ENCODE assay signal across 12 cellular contexts in the genomic region with DNA sequence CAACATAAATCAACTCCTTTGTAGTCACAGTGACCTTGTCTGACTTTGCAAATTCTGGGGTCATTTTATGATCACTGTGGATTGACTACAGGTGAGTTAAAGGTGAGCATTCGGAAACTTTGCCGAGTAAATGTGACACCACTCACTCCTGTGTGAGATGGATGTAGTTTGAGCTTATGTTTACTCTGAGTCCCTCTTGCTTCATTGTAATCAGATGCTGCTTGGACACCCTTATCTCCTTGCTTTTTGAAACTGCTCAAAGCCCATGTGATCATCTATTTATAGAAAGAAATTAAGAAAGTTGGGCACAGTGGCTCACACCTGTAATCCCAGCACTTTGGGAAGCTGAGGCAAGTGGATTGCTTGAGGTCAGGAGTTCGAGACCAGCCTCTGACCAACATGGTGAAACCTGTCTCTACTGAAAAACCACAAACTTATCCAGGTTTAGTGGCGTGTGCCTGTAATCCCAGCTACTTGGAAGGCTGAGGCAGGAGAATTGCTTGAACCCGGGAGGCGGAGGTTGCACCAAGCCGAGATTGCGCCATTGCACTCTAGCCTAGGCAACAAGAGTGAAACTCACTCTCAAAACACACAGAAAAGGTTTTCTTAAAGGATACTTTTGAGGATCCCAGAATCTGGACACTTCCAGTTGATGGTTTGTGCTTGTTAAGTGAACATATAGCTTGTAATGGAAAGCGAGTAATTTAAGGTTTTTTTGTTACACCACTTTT. TPM values are rescaled to one million over a fixed set of nuclear protein-coding genes. Genes with fewer than 3 reads are reported as not detected.
DNase-seq lines count a peak whose midpoint lies in the region; ATAC-seq, FAIRE-seq and TF ChIP-seq lines count a peak whose summit lies in the region.
"Had no signal": no experiment of that assay in that cellular context is flagged by ENCODE, and none has a peak within 500 bp of the region (broad histone marks: within the 10 kb centered on the region; RNA-seq: fewer than 3 reads in every experiment).

No MANE protein-coding gene starts in this region.

- no peaks in the 10 kb centered on the region for H3K27me3 ChIP-seq in adrenal gland
- H3K27me3 ChIP-seq in HepG2 (ENCODE audit: control insufficient read depth in 1 of 2, insufficient read depth in 2 of 2, low read length in 2 of 2) = no peaks in the 10 kb centered on the region
- no peaks in the 10 kb centered on the region for H3K27me3 ChIP-seq in subcutaneous abdominal adipose tissue (ENCODE audit: control insufficient read depth in 5 of 5, insufficient read depth in 4 of 5, low read length in 5 of 5)

- peak; percentile 50 for FAIRE-seq in HepG2 (lab: Jason Lieb, UNC)
- FAIRE-seq: A549 had no signal

- intact Hi-C loops in adrenal gland (cut with DNase I) (no loop called here), HepG2 (cut with micrococcal nuclease; ENCODE audit: unreplicated experiment) (no loop called here)

- H3K4me2 ChIP-seq in HepG2 (ENCODE audit: low read depth, low read length) = peak overlapping the region; percentile 33; the same call in 1 of the 2 replicates
- H3K4me2 ChIP-seq: A549 had no signal

- in situ Hi-C loops in HepG2 (cut with HindIII; ENCODE audit: extremely low pct_ligation_motif_present, low pct_unique_long_range_greater_than_20kb) = no loop called here

- H3K4me1 ChIP-seq in adrenal gland (replicated peaks in 1 of 2) (peaks cover 0 to 22% of the 10 kb centered on the region in 2 donors), HepG2 (ENCODE audit: insufficient read depth, low read length) (peaks cover 87% of the 10 kb centered on the region), subcutaneous abdominal adipose tissue (ENCODE audit: control insufficient read depth in 5 of 5, insufficient read depth in 5 of 5, low read length in 5 of 5) (peaks cover 0 to 27% (median 22%) of the 10 kb centered on the region in 5 donors)
- H3K4me1 ChIP-seq: A549 had no signal

- H3K27ac ChIP-seq in adrenal gland (peak overlapping the region in 3 of 5 donors; percentile 54 to 81 (median 70)), HepG2 (ENCODE audit: extremely low read length, insufficient read depth, low read length) (peak overlapping the region; percentile 51), subcutaneous abdominal adipose tissue (ENCODE audit: low read depth, low read length) (peak overlapping the region; percentile 63)
- H3K27ac ChIP-seq: A549 had no signal

- CTCF ChIA-PET in HepG2 (lab: Yijun Ruan, JAX; ENCODE audit: low intra/inter-chr PET ratio, low total read pairs) = no interaction called here

- H3K79me2 ChIP-seq in HepG2 (ENCODE audit: insufficient read depth, low read length) = peaks cover 98% of the 10 kb centered on the region

- POLR2A ChIA-PET in HepG2 (lab: Yijun Ruan, JAX) = interaction anchor here (1.5 to 1.7 kb wide), 2 partner anchors 44 to 47 kb away, joined by 3 to 9 read pairs; no protein-coding TSS in a partner anchor

- H3K9me3 ChIP-seq in adrenal gland (replicated peaks in 1 of 3) = no peaks in the 10 kb centered on the region
- no peaks in the 10 kb centered on the region for H3K9me3 ChIP-seq in HepG2 (ENCODE audit: low read length)
- H3K9me3 ChIP-seq in subcutaneous abdominal adipose tissue (ENCODE audit: control insufficient read depth in 5 of 5, low read length in 5 of 5) = no peaks in the 10 kb centered on the region
- H3K9me3 ChIP-seq: A549 had no signal

- H4K20me1 ChIP-seq in HepG2 (ENCODE audit: insufficient read depth, low read length) = peaks cover 17% of the 10 kb centered on the region

- 83 to 91% (median 88%) methylated on average over 9 of the region's 9 CpGs for WGBS in adrenal gland, 4 donors
- WGBS in HepG2 (ENCODE audit: low lambda C conversion rate) = 72% methylated on average over 9 of the region's 9 CpGs

- no peak overlapping the region for H2AFZ ChIP-seq in HepG2 (ENCODE audit: low read length)

- H3K4me3 ChIP-seq in adrenal gland (no peak overlapping the region), HepG2 (replicated peaks in 1 of 3; ENCODE audit: insufficient read depth in 1 of 3, low read depth in 2 of 3, low read length in 3 of 3) (no peak overlapping the region), subcutaneous abdominal adipose tissue (ENCODE audit: low read depth in 1 of 5, low read length in 5 of 5) (no peak overlapping the region)
- H3K4me3 ChIP-seq: A549 had no signal

- TF ChIP-seq RAD21 in HepG2 (CRISPR knock-in tag; IDR thresholded peaks at IDR 0.05) = no peak

- no TSS peak for BruUV-seq in HepG2 (replicated peaks; lab: Mats Ljungman, UMichigan)

- no peak; a peak in 1 of 4 replicates for TF ChIP-seq EP300 in HepG2 (IDR thresholded peaks at IDR 0.05; ENCODE audit: low read depth in 2 of 2, low read length in 2 of 2)
- no peak for TF ChIP-seq EP300 in HepG2 (CRISPR knock-in tag; IDR thresholded peaks at IDR 0.05; ENCODE audit: borderline replicate concordance)

- H3K36me3 ChIP-seq in adrenal gland (replicated peaks in 1 of 2) (no peaks in the 10 kb centered on the region), HepG2 (replicated peaks in 1 of 2; ENCODE audit: control insufficient read depth in 1 of 2, insufficient read depth in 2 of 2, low read length in 2 of 2) (peaks cover 6 to 17% of the 10 kb centered on the region in 2 experiments; a peak in 3 of 5 replicates), subcutaneous abdominal adipose tissue (ENCODE audit: control insufficient read depth in 5 of 5, insufficient read depth in 5 of 5, low read length in 5 of 5) (no peaks in the 10 kb centered on the region)

- TF ChIP-seq CTCF in adrenal gland (IDR thresholded peaks at IDR 0.05) (no peak), HepG2 (CRISPR knock-in tag; IDR thresholded peaks at IDR 0.05) (no peak)

- DNase-seq in SKM-1 treated with dmso at 0.1 percent for 144 hours (lab: John Stamatoyannopoulos, UW; ENCODE audit: unreplicated experiment) (peak; percentile 14), SKM-1 (lab: John Stamatoyannopoulos, UW; ENCODE audit: unreplicated experiment) (no peak), adrenal gland (no peak), HepG2 (ENCODE audit: low spot score) (peak; percentile 49), COLO668 (lab: John Stamatoyannopoulos, UW; ENCODE audit: unreplicated experiment) (no peak), NCI-H1092 treated with DMSO at 0.1 percent for 48 hours (lab: John Stamatoyannopoulos, UW) (no peak), NCI-H510A treated with DMSO at 0.1 percent for 48 hours (lab: John Stamatoyannopoulos, UW) (no peak)
- DNase-seq: NCI-H2081 had no signal

- H3K9ac ChIP-seq in HepG2 (ENCODE audit: insufficient read depth, low read depth, low read length) = no peak overlapping the region
- peak overlapping the region in 2 of 5 donors; percentile 26 to 28 for H3K9ac ChIP-seq in subcutaneous abdominal adipose tissue (ENCODE audit: low read length in 5 of 5)

- no peak for TF ChIP-seq POLR2A in adrenal gland (IDR thresholded peaks at IDR 0.05)
- TF ChIP-seq POLR2A in HepG2 (IDR thresholded peaks at IDR 0.05; ENCODE audit: insufficient read depth in 1 of 2, low read depth in 2 of 2, low read length in 2 of 2) = no peak

- ATAC-seq in HepG2 = peak; percentile 70

RNA-seq across cellular contexts. Expression of a gene that starts 7.2 kb away (rescaled TPM):
- 10 to 100 TPM in 7 of 8 donors, 1 to 10 TPM in 1; 6.8 to 47.6 (median 13.0) TPM for total RNA-seq in adrenal gland
- polyA plus RNA-seq in adrenal gland = 100 to 1,000 TPM in 1 of 3 donors, 10 to 100 TPM in 2; 28.1 to 101 (median 28.7) TPM
- 26.4 and 36.7 TPM in 2 replicates for total RNA-seq in HepG2 (2016; rRNA removed; fragmentation: Illumina TruSeq; extraction: Trizol)
- 28.0 and 29.8 TPM in 2 replicates for total RNA-seq in HepG2 (2016; cell fraction: cytosol; rRNA removed; fragmentation: Illumina TruSeq; extraction: Trizol; ENCODE audit: low read depth)
- 25.8 and 32.7 TPM in 2 replicates for total RNA-seq in HepG2 (2016; cell fraction: insoluble cytoplasmic fraction; rRNA removed; fragmentation: Illumina TruSeq; extraction: Trizol)
- total RNA-seq in HepG2 (2016; cell fraction: membrane; rRNA removed; fragmentation: Illumina TruSeq; extraction: Trizol) = 21.5 TPM in 2 replicates
- 34.3 and 41.9 TPM in 2 replicates for total RNA-seq in HepG2 (2016; cell fraction: nucleus; rRNA removed; fragmentation: Illumina TruSeq; extraction: Trizol)
- polyA plus RNA-seq in HepG2 (2011; rRNA removed) = 48.2 TPM in 2 replicates
- 24.5 and 25.4 TPM in 2 replicates for polyA plus RNA-seq in HepG2 (2011; cell fraction: cytosol; rRNA removed)
- 91.1 and 92.6 TPM in 2 replicates for polyA plus RNA-seq in HepG2 (2011; cell fraction: nucleus; rRNA removed)
- polyA plus RNA-seq in HepG2 (2012) = 34.1 and 39.4 TPM in 2 replicates
- 8.3 and 8.5 TPM in 2 replicates for polyA plus RNA-seq in HepG2 (2016; cell fraction: cytosol; fragmentation: Illumina TruSeq; extraction: Trizol; ENCODE audit: low read depth)
- 26.6 and 30.9 TPM in 2 replicates for polyA plus RNA-seq in HepG2 (2016; cell fraction: insoluble cytoplasmic fraction; fragmentation: Illumina TruSeq; extraction: Trizol; ENCODE audit: low read depth)
- polyA plus RNA-seq in HepG2 (2016; cell fraction: membrane; fragmentation: Illumina TruSeq; extraction: Trizol; ENCODE audit: low read depth) = 15.4 and 16.9 TPM in 2 replicates
- polyA plus RNA-seq in HepG2 (2016; cell fraction: nucleus; fragmentation: Illumina TruSeq; extraction: Trizol; ENCODE audit: insufficient read depth, low read depth) = 87.6 and 89.2 TPM in 2 replicates
- 15.6 and 49.1 TPM in 2 replicates for polyA minus RNA-seq in HepG2 (2011; rRNA and poly(A)+ RNA removed; ENCODE audit: low replicate concordance)
- 12.3 and 12.7 TPM in 2 replicates for polyA minus RNA-seq in HepG2 (2011; cell fraction: cytosol; rRNA and poly(A)+ RNA removed)
- polyA minus RNA-seq in HepG2 (2011; cell fraction: nucleus; rRNA and poly(A)+ RNA removed) = 57.0 and 67.1 TPM in 2 replicates

RNA-seq across cellular contexts. Expression of a gene that starts 32.2 kb away (rescaled TPM):
- total RNA-seq in adrenal gland (not detected), HepG2 (2016; rRNA removed; fragmentation: Illumina TruSeq; extraction: Trizol) (10.0 and 10.5 TPM in 2 replicates)
- polyA plus RNA-seq in adrenal gland (under 1 TPM in 1 of 3 donors, not detected in 2; 0.17 TPM), HepG2 (2011; rRNA removed) (12.2 and 13.8 TPM in 2 replicates)
- total RNA-seq in HepG2 (2016; cell fraction: cytosol; rRNA removed; fragmentation: Illumina TruSeq; extraction: Trizol; ENCODE audit: low read depth) = 9.4 and 11.8 TPM in 2 replicates
- total RNA-seq in HepG2 (2016; cell fraction: insoluble cytoplasmic fraction; rRNA removed; fragmentation: Illumina TruSeq; extraction: Trizol) = 9.5 and 11.5 TPM in 2 replicates
- 10.2 and 12.3 TPM in 2 replicates for total RNA-seq in HepG2 (2016; cell fraction: membrane; rRNA removed; fragmentation: Illumina TruSeq; extraction: Trizol)
- total RNA-seq in HepG2 (2016; cell fraction: nucleus; rRNA removed; fragmentation: Illumina TruSeq; extraction: Trizol) = 3.3 and 4.2 TPM in 2 replicates
- 10.6 and 20.2 TPM in 2 replicates for polyA plus RNA-seq in HepG2 (2011; cell fraction: cytosol; rRNA removed)
- polyA plus RNA-seq in HepG2 (2011; cell fraction: nucleus; rRNA removed) = 5.9 and 7.2 TPM in 2 replicates
- polyA plus RNA-seq in HepG2 (2012) = 4.3 and 11.1 TPM in 2 replicates
- polyA plus RNA-seq in HepG2 (2016; cell fraction: cytosol; fragmentation: Illumina TruSeq; extraction: Trizol; ENCODE audit: low read depth) = 14.1 and 18.5 TPM in 2 replicates
- 14.2 and 18.6 TPM in 2 replicates for polyA plus RNA-seq in HepG2 (2016; cell fraction: insoluble cytoplasmic fraction; fragmentation: Illumina TruSeq; extraction: Trizol; ENCODE audit: low read depth)
- polyA plus RNA-seq in HepG2 (2016; cell fraction: membrane; fragmentation: Illumina TruSeq; extraction: Trizol; ENCODE audit: low read depth) = 13.4 and 14.9 TPM in 2 replicates
- polyA plus RNA-seq in HepG2 (2016; cell fraction: nucleus; fragmentation: Illumina TruSeq; extraction: Trizol; ENCODE audit: insufficient read depth, low read depth) = 12.3 and 12.7 TPM in 2 replicates
- 30.1 TPM in 1 of 2 replicates, not detected in the other for polyA minus RNA-seq in HepG2 (2011; rRNA and poly(A)+ RNA removed; ENCODE audit: low replicate concordance)
- 3.4 and 3.6 TPM in 2 replicates for polyA minus RNA-seq in HepG2 (2011; cell fraction: cytosol; rRNA and poly(A)+ RNA removed)
- polyA minus RNA-seq in HepG2 (2011; cell fraction: nucleus; rRNA and poly(A)+ RNA removed) = 2.2 and 3.2 TPM in 2 replicates
- total RNA-seq: pulmonary artery endothelial cell had no signal
- polyA plus RNA-seq: A549, adipose tissue had no signal

Comparison
In these comparisons a context has a peak if more than half of its experiments do, and no peak if none do; other contexts are left out.
1. DNase-seq: peak in SKM-1 treated with dmso at 0.1 percent for 144 hours (single experiment) and HepG2 (single experiment); none in SKM-1 (single experiment), adrenal gland (0 of 7), COLO668 (single experiment), NCI-H1092 treated with DMSO at 0.1 percent for 48 hours (single experiment) and NCI-H510A treated with DMSO at 0.1 percent for 48 hours (single experiment).
2. Peak in every context shown above with its lines, with median percentiles within 50 percentile points of each other: H3K27ac ChIP-seq.